ENCODE assay signal across 12 cellular contexts in genomic region chr15:85772668-85773067, GRCh38. TPM values are rescaled to one million over a fixed set of nuclear protein-coding genes. Genes with fewer than 3 reads are reported as not detected.
A peak's percentile ranks its signal among the peaks of the same experiment; 100 is the strongest.
DNase-seq lines count a peak whose midpoint lies in the region; ATAC-seq, FAIRE-seq and TF ChIP-seq lines count a peak whose summit lies in the region.
"Had no signal": no experiment of that assay in that cellular context is flagged by ENCODE, and none has a peak within 500 bp of the region (broad histone marks: within the 10 kb centered on the region; RNA-seq: fewer than 3 reads in every experiment).

No MANE protein-coding gene starts in this region.

- DNase-seq in NCI-H1694 treated with DMSO at 0.1 percent for 48 hours (lab: John Stamatoyannopoulos, UW) (peak; percentile 16), NCI-H1694 (lab: John Stamatoyannopoulos, UW) (no peak), colonic mucosa (peak; percentile 52), left lobe of liver (ENCODE audit: low spot score) (peak; percentile 91), GM12891 (ENCODE audit: insufficient read length, low spot score) (no peak), EL (no peak)
- DNase-seq: activated CD8-positive, alpha-beta T cell treated with anti-CD3 and anti-CD28 coated beads for 36 hours; central memory CD4-positive, alpha-beta T cell; NCI-H526; T1000 had no signal

- H3K9ac ChIP-seq in colonic mucosa (ENCODE audit: low read depth in 2 of 2, low read length in 2 of 2) (no peak overlapping the region), stomach smooth muscle (ENCODE audit: low read length in 2 of 2) (no peak overlapping the region)

- TF ChIP-seq CTCF in colonic mucosa (IDR thresholded peaks at IDR 0.05) = no peak

- H3K4me1 ChIP-seq in colonic mucosa (no peaks in the 10 kb centered on the region), stomach smooth muscle (ENCODE audit: control insufficient read depth, insufficient read depth, low read length) (peaks cover 19% of the 10 kb centered on the region)

- no peaks in the 10 kb centered on the region for H3K27me3 ChIP-seq in colonic mucosa
- H3K27me3 ChIP-seq in stomach smooth muscle (ENCODE audit: control insufficient read depth in 1 of 2, insufficient read depth in 2 of 2, low read length in 2 of 2) = no peaks in the 10 kb centered on the region

- intact Hi-C loops in colonic mucosa (cut with DNase I) = no loop called here

- no peak overlapping the region for H3K27ac ChIP-seq in colonic mucosa
- peak overlapping the region; percentile 67 for H3K27ac ChIP-seq in stomach smooth muscle (ENCODE audit: low read length)

- H3K4me3 ChIP-seq in colonic mucosa (no peak overlapping the region), stomach smooth muscle (ENCODE audit: low read length in 2 of 2) (no peak overlapping the region)

- no peak for FAIRE-seq in GM12891 (lab: Jason Lieb, UNC)

- H3K36me3 ChIP-seq in colonic mucosa (no peaks in the 10 kb centered on the region), stomach smooth muscle (ENCODE audit: control insufficient read depth in 2 of 2, insufficient read depth in 2 of 2, low read length in 2 of 2) (peaks cover 0 to 3% of the 10 kb centered on the region in 2 donors)

- ATAC-seq in left lobe of liver (peak; percentile 68), SK-N-SH treated with all-trans-retinoic acid at 6 μM for 48 hours (no peak)
- ATAC-seq: activated CD8-positive, alpha-beta T cell treated with anti-CD3 and anti-CD28 coated beads for 36 hours had no signal

- H3K9me3 ChIP-seq in colonic mucosa (no peaks in the 10 kb centered on the region), stomach smooth muscle (ENCODE audit: control insufficient read depth in 2 of 2, low read length in 2 of 2) (no peaks in the 10 kb centered on the region)

- TF ChIP-seq POLR2A in GM12891 (IDR thresholded peaks at IDR 0.05; ENCODE audit: low read depth, low read length) = no peak

TF ChIP-seq in GM12891, 5 proteins besides CTCF, POLR2A, EP300 and RAD21:
- TF ChIP-seq TAF1 (IDR thresholded peaks at IDR 0.05; ENCODE audit: low read depth, low read length) = no peak
- TF ChIP-seq SPI1 (IDR thresholded peaks at IDR 0.05; ENCODE audit: low read depth, low read length) = no peak
- TF ChIP-seq POU2F2 (IDR thresholded peaks at IDR 0.05; ENCODE audit: low read depth, low read length) = no peak
- TF ChIP-seq POLR2AphosphoS5 (IDR thresholded peaks at IDR 0.05; ENCODE audit: low read depth, low read length) = no peak
- TF ChIP-seq PAX5 (IDR thresholded peaks at IDR 0.05; ENCODE audit: insufficient read depth, low read length, severe bottlenecking) = no peak

TF ChIP-seq in SK-N-SH treated with all-trans-retinoic acid at 6 μM for 48 hours, 23 proteins besides CTCF, POLR2A, EP300 and RAD21:
- no peak for TF ChIP-seq BACH2 (CRISPR knock-in tag; IDR thresholded peaks at IDR 0.05; ENCODE audit: borderline replicate concordance)
- no peak for TF ChIP-seq ISL1 (CRISPR knock-in tag; IDR thresholded peaks at IDR 0.05)
- TF ChIP-seq PATZ1 (CRISPR knock-in tag; IDR thresholded peaks at IDR 0.05; ENCODE audit: borderline replicate concordance) = no peak
- TF ChIP-seq CSRNP3 (CRISPR knock-in tag; IDR thresholded peaks at IDR 0.05) = no peak
- no peak for TF ChIP-seq CREB5 (CRISPR knock-in tag; IDR thresholded peaks at IDR 0.05; ENCODE audit: low read depth)
- no peak for TF ChIP-seq ZC3H10 (CRISPR knock-in tag; IDR thresholded peaks at IDR 0.05)
- no peak for TF ChIP-seq GLIS3 (CRISPR knock-in tag; IDR thresholded peaks at IDR 0.05)
- no peak for TF ChIP-seq OSR1 (CRISPR knock-in tag; IDR thresholded peaks at IDR 0.05)
- no peak for TF ChIP-seq TOX (CRISPR knock-in tag; IDR thresholded peaks at IDR 0.05; ENCODE audit: borderline replicate concordance)
- no peak for TF ChIP-seq CSDC2 (CRISPR knock-in tag; IDR thresholded peaks at IDR 0.05)
- TF ChIP-seq ZFP30 (CRISPR knock-in tag; IDR thresholded peaks at IDR 0.05) = no peak

RNA-seq across cellular contexts. Expression of gene KLHL25, which starts 22.1 kb away (rescaled TPM):
- total RNA-seq in colonic mucosa (10 to 100 TPM in 1 of 2 donors, 1 to 10 TPM in 1; 6.6 to 12.7 TPM), left lobe of liver (6.7 TPM)
- polyA plus RNA-seq in GM12891 (2012; ENCODE audit: low read depth, missing spikeins) = 0.69 TPM

Comparison
In these comparisons a context has a peak if more than half of its experiments do, and no peak if none do; other contexts are left out.
1. DNase-seq: peak in NCI-H1694 treated with DMSO at 0.1 percent for 48 hours (single experiment), colonic mucosa (single experiment) and left lobe of liver (single experiment); none in NCI-H1694 (single experiment), GM12891 (single experiment) and EL (single experiment).